ENCODE assay signal across 1 cellular context in the genomic region with DNA sequence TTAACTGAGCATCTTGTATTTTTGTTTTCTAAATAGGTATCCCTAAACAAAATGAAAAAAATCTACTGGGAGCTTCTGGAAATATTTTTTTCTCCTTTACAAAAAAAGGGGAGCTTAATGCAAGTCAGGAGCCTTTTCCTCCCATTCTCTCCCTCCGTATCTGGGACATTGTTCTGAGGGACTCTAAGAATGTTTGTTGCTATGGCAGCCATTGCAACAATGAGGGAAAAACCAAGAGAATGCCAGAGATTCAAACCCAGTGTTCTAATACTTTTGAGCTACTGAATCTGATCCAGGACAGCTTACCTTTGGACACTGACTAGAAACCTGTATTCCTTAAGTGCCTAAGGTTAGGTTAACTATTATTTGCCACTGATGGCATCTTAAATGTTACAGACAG.
TF ChIP-seq lines count a peak whose summit lies in the region.

No MANE protein-coding gene starts in this region.

TF ChIP-seq in WTC11, 78 proteins besides CTCF, POLR2A, EP300 and RAD21 (continued from another document):
- TF ChIP-seq, protein P1, sequence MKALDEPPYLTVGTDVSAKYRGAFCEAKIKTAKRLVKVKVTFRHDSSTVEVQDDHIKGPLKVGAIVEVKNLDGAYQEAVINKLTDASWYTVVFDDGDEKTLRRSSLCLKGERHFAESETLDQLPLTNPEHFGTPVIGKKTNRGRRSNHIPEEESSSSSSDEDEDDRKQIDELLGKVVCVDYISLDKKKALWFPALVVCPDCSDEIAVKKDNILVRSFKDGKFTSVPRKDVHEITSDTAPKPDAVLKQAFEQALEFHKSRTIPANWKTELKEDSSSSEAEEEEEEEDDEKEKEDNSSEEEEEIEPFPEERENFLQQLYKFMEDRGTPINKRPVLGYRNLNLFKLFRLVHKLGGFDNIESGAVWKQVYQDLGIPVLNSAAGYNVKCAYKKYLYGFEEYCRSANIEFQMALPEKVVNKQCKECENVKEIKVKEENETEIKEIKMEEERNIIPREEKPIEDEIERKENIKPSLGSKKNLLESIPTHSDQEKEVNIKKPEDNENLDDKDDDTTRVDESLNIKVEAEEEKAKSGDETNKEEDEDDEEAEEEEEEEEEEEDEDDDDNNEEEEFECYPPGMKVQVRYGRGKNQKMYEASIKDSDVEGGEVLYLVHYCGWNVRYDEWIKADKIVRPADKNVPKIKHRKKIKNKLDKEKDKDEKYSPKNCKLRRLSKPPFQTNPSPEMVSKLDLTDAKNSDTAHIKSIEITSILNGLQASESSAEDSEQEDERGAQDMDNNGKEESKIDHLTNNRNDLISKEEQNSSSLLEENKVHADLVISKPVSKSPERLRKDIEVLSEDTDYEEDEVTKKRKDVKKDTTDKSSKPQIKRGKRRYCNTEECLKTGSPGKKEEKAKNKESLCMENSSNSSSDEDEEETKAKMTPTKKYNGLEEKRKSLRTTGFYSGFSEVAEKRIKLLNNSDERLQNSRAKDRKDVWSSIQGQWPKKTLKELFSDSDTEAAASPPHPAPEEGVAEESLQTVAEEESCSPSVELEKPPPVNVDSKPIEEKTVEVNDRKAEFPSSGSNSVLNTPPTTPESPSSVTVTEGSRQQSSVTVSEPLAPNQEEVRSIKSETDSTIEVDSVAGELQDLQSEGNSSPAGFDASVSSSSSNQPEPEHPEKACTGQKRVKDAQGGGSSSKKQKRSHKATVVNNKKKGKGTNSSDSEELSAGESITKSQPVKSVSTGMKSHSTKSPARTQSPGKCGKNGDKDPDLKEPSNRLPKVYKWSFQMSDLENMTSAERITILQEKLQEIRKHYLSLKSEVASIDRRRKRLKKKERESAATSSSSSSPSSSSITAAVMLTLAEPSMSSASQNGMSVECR (CRISPR knock-in tag; IDR thresholded peaks at IDR 0.05; ENCODE audit: borderline replicate concordance), result no peak
- TF ChIP-seq, protein P2, sequence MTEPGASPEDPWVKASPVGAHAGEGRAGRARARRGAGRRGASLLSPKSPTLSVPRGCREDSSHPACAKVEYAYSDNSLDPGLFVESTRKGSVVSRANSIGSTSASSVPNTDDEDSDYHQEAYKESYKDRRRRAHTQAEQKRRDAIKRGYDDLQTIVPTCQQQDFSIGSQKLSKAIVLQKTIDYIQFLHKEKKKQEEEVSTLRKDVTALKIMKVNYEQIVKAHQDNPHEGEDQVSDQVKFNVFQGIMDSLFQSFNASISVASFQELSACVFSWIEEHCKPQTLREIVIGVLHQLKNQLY (CRISPR knock-in tag; IDR thresholded peaks at IDR 0.05), result no peak
- TF ChIP-seq, protein P3, sequence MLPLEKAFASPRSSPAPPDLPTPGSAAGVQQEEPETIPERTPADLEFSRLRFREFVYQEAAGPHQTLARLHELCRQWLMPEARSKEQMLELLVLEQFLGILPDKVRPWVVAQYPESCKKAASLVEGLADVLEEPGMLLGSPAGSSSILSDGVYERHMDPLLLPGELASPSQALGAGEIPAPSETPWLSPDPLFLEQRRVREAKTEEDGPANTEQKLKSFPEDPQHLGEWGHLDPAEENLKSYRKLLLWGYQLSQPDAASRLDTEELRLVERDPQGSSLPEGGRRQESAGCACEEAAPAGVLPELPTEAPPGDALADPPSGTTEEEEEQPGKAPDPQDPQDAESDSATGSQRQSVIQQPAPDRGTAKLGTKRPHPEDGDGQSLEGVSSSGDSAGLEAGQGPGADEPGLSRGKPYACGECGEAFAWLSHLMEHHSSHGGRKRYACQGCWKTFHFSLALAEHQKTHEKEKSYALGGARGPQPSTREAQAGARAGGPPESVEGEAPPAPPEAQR (CRISPR knock-in tag; IDR thresholded peaks at IDR 0.05), result no peak
- TF ChIP-seq, protein P4, sequence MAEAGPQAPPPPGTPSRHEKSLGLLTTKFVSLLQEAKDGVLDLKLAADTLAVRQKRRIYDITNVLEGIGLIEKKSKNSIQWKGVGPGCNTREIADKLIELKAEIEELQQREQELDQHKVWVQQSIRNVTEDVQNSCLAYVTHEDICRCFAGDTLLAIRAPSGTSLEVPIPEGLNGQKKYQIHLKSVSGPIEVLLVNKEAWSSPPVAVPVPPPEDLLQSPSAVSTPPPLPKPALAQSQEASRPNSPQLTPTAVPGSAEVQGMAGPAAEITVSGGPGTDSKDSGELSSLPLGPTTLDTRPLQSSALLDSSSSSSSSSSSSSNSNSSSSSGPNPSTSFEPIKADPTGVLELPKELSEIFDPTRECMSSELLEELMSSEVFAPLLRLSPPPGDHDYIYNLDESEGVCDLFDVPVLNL (CRISPR knock-in tag; IDR thresholded peaks at IDR 0.05; ENCODE audit: borderline replicate concordance, low read depth), result no peak
- TF ChIP-seq, protein P5, sequence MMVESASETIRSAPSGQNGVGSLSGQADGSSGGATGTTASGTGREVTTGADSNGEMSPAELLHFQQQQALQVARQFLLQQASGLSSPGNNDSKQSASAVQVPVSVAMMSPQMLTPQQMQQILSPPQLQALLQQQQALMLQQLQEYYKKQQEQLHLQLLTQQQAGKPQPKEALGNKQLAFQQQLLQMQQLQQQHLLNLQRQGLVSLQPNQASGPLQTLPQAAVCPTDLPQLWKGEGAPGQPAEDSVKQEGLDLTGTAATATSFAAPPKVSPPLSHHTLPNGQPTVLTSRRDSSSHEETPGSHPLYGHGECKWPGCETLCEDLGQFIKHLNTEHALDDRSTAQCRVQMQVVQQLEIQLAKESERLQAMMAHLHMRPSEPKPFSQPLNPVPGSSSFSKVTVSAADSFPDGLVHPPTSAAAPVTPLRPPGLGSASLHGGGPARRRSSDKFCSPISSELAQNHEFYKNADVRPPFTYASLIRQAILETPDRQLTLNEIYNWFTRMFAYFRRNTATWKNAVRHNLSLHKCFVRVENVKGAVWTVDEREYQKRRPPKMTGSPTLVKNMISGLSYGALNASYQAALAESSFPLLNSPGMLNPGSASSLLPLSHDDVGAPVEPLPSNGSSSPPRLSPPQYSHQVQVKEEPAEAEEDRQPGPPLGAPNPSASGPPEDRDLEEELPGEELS (CRISPR knock-in tag; IDR thresholded peaks at IDR 0.05), result no peak
- TF ChIP-seq ATF1 (CRISPR knock-in tag; IDR thresholded peaks at IDR 0.05) (no peak), EMX1 (CRISPR knock-in tag; IDR thresholded peaks at IDR 0.05) (no peak), ETV6 (CRISPR knock-in tag; IDR thresholded peaks at IDR 0.05) (no peak), FOXK1 (CRISPR knock-in tag; IDR thresholded peaks at IDR 0.05) (no peak), NFATC4 (CRISPR knock-in tag; IDR thresholded peaks at IDR 0.05) (no peak), GTF2I (CRISPR knock-in tag; conservative IDR thresholded peaks at IDR 0.05) (no peak), ZNF138 (CRISPR knock-in tag; conservative IDR thresholded peaks at IDR 0.05) (no peak), FOXP1 (CRISPR knock-in tag; IDR thresholded peaks at IDR 0.05; ENCODE audit: borderline replicate concordance) (no peak)
- TF ChIP-seq, protein P6, sequence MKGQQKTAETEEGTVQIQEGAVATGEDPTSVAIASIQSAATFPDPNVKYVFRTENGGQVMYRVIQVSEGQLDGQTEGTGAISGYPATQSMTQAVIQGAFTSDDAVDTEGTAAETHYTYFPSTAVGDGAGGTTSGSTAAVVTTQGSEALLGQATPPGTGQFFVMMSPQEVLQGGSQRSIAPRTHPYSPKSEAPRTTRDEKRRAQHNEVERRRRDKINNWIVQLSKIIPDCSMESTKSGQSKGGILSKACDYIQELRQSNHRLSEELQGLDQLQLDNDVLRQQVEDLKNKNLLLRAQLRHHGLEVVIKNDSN (CRISPR knock-in tag; IDR thresholded peaks at IDR 0.05), result no peak
- TF ChIP-seq, protein P7, sequence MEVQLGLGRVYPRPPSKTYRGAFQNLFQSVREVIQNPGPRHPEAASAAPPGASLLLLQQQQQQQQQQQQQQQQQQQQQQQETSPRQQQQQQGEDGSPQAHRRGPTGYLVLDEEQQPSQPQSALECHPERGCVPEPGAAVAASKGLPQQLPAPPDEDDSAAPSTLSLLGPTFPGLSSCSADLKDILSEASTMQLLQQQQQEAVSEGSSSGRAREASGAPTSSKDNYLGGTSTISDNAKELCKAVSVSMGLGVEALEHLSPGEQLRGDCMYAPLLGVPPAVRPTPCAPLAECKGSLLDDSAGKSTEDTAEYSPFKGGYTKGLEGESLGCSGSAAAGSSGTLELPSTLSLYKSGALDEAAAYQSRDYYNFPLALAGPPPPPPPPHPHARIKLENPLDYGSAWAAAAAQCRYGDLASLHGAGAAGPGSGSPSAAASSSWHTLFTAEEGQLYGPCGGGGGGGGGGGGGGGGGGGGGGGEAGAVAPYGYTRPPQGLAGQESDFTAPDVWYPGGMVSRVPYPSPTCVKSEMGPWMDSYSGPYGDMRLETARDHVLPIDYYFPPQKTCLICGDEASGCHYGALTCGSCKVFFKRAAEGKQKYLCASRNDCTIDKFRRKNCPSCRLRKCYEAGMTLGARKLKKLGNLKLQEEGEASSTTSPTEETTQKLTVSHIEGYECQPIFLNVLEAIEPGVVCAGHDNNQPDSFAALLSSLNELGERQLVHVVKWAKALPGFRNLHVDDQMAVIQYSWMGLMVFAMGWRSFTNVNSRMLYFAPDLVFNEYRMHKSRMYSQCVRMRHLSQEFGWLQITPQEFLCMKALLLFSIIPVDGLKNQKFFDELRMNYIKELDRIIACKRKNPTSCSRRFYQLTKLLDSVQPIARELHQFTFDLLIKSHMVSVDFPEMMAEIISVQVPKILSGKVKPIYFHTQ (CRISPR knock-in tag; IDR thresholded peaks at IDR 0.05), result no peak
TF ChIP-seq in WTC11: peak in this region for 0.
